Comparison of ENCODE assay signal across 13 cellular contexts in the genomic region with DNA sequence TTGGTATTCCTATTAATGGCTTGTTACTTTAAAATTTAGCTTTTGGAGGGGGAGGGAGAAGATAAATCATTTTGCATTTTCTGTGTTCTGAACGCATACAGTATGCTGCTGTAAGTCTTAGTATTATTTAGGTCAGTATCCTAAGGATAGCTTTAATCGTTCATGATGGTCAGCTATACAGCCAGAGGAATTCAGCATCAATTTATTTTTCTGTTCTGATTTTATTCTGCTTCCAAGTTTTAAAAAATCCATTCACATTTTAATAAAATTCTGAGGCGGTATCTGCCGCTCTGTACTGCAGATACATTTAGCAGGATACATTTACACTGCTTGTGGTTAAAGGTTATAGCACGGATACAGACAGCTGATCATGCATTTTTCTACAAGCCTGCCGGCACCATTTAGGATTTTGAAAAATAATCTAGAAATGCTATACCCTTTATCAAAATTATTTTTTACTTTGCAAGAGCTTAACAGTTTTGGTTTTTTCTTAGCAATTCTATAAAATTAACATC. TPM values are rescaled to one million over a fixed set of nuclear protein-coding genes. Genes with fewer than 3 reads are reported as not detected.
DNase-seq lines count a peak whose midpoint lies in the region; ATAC-seq and TF ChIP-seq lines count a peak whose summit lies in the region.
"Had no signal": no experiment of that assay in that cellular context is flagged by ENCODE, and none has a peak within 500 bp of the region (broad histone marks: within the 10 kb centered on the region; RNA-seq: fewer than 3 reads in every experiment).

No MANE protein-coding gene starts in this region.

- H3K4me3 ChIP-seq in AG04450 (ENCODE audit: low read depth, low read length) (peak overlapping the region; percentile 68), Karpas-422 (ENCODE audit: low read length) (peak overlapping the region; percentile 48), breast epithelium (peak overlapping the region in 2 of 3 donors; percentile 30 to 54)
- H3K4me3 ChIP-seq: pancreas had no signal

- no peak for TF ChIP-seq POLR2A in breast epithelium (IDR thresholded peaks at IDR 0.05)

- H3K4me1 ChIP-seq in Karpas-422 (ENCODE audit: low read length) (peaks cover 55% of the 10 kb centered on the region), breast epithelium (no peaks in the 10 kb centered on the region)

- no peak for TF ChIP-seq CTCF in AG04450 (IDR thresholded peaks at IDR 0.05; ENCODE audit: low read depth, low read length)
- no peak for TF ChIP-seq CTCF in breast epithelium (IDR thresholded peaks at IDR 0.05)

- intact Hi-C loops in breast epithelium (cut with DNase I; ENCODE audit: low total_unique reads), result no loop called here

- peak overlapping the region; percentile 83 for H3K27ac ChIP-seq in AG04450 (ENCODE audit: low read depth, low read length)
- no peak overlapping the region for H3K27ac ChIP-seq in Karpas-422 (ENCODE audit: low read length)
- peak overlapping the region in 1 of 2 donors; percentile 1 for H3K27ac ChIP-seq in breast epithelium
- H3K27ac ChIP-seq: pancreas had no signal

- H3K27me3 ChIP-seq in AG04450 (ENCODE audit: control insufficient read depth, insufficient read depth, low read length) (no peaks in the 10 kb centered on the region), Karpas-422 (ENCODE audit: low read length) (no peaks in the 10 kb centered on the region), breast epithelium (no peaks in the 10 kb centered on the region)
- H3K27me3 ChIP-seq: pancreas had no signal

- ATAC-seq in GM19328 (IDR thresholded peaks at IDR 0.05; ENCODE audit: unreplicated experiment) (no peak), HG02763 (IDR thresholded peaks at IDR 0.05; ENCODE audit: unreplicated experiment) (no peak)
- ATAC-seq: CD8-positive, alpha-beta T cell; WTC11 had no signal

- H3K36me3 ChIP-seq in Karpas-422 (ENCODE audit: insufficient read depth, low read length), result no peaks in the 10 kb centered on the region
- no peaks in the 10 kb centered on the region for H3K36me3 ChIP-seq in breast epithelium
- H3K36me3 ChIP-seq: pancreas had no signal

- CTCF ChIA-PET in AG04450 (lab: Charles Lee), result interaction anchor here (1.0 to 4.5 kb wide), 10 partner anchors 15 to 81 kb away, joined by 3 to 19 read pairs (median 6); no protein-coding TSS in a partner anchor

- H2AFZ ChIP-seq in Karpas-422 (ENCODE audit: low read length), result peak overlapping the region; percentile 58; the same call in 1 of the 2 replicates

- peak overlapping the region; percentile 43 for H3K9ac ChIP-seq in Karpas-422 (ENCODE audit: low read length)

- peak overlapping the region; percentile 71 for H3K4me2 ChIP-seq in Karpas-422 (ENCODE audit: low read depth, low read length, poor library complexity, severe bottlenecking)

- H4K20me1 ChIP-seq in Karpas-422 (ENCODE audit: insufficient read depth, low read depth, low read length), result no peaks in the 10 kb centered on the region

- H3K9me2 ChIP-seq in Karpas-422 (replicated peaks; ENCODE audit: insufficient read depth, low read length), result no peaks in the 10 kb centered on the region

- H3K9me3 ChIP-seq in AG04450 (ENCODE audit: control insufficient read depth, insufficient read depth, low read length) (no peaks in the 10 kb centered on the region), Karpas-422 (ENCODE audit: low read length) (no peaks in the 10 kb centered on the region), breast epithelium (no peaks in the 10 kb centered on the region)
- H3K9me3 ChIP-seq: pancreas had no signal

- POLR2A ChIA-PET in AG04450 (lab: Yijun Ruan, JAX), result interaction anchor here (1.0 to 5.2 kb wide), 11 partner anchors 16 to 74 kb away, joined by 3 to 66 read pairs (median 11); partner anchors contain the start of gene ZBTB38

- no peak for DNase-seq in AG04450 (ENCODE audit: low read depth, low spot score)
- no peak for DNase-seq in Karpas-422
- no peak for DNase-seq in breast epithelium (ENCODE audit: low spot score in 2 of 2)
- peak; percentile 70 for DNase-seq in midbrain (lab: John Stamatoyannopoulos, UW)
- DNase-seq in stimulated activated CD8-positive, alpha-beta memory T cell treated with anti-CD3 and anti-CD28 coated beads, Interleukin-4, amount 100 ng/mL, for 48 hours, result no peak
- no peak for DNase-seq in NCI-H226
- DNase-seq: aorta; CD8-positive, alpha-beta T cell; NCI-H510A treated with DMSO at 0.1 percent for 48 hours; pancreas had no signal

- no peaks in the 10 kb centered on the region for H3K79me2 ChIP-seq in Karpas-422 (ENCODE audit: low read length)

RNA-seq across cellular contexts. Expression of gene ZBTB38, which starts 17.8 kb away (rescaled TPM):
- polyA plus RNA-seq in AG04450 (2011; rRNA removed), result 85.1 and 97.1 TPM in 2 replicates
- 176 and 193 TPM in 2 replicates for polyA minus RNA-seq in AG04450 (2011; rRNA and poly(A)+ RNA removed)
- 18.0 and 38.0 TPM in 2 replicates for total RNA-seq in Karpas-422 (2014; rRNA removed; shearing (Covaris generic); ENCODE audit: low replicate concordance)
- total RNA-seq in breast epithelium, result 100 to 1,000 TPM; 126 to 238 (median 138) TPM
